8 cellular contexts compared by ENCODE assay signal in the genomic region with DNA sequence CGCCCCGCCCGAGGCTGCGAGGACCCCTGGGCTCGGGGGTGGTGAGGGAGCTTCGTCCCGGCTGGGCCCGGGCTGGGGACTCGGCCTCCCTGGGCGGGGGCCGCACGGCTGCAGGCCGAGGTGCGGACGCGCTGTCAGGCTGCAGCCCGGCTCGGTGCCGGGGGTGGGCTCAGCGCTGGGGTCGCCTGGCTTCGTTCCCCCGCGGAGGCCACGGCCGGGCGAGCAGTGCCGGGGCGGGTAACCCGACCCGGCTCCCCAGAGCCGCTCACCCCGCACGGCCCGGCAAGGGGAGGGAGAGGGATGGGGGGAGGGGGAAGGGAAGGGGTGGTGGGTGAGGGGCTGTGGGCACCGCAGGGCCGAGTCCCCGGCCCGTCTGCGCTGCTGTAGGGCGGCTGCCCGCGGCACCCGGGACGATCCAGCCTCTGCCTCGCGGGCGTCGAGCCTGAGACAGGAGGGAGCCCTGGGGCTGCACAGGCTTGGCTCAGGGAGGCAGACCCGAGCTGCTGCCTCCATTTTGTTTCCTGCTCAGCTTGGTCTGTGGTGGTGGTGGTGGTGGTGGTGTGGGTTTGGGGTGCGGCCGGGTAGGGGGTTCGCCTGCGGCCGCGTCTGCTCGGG. TPM values are rescaled to one million over a fixed set of nuclear protein-coding genes. Genes with fewer than 3 reads are reported as not detected.
DNase-seq lines count a peak whose midpoint lies in the region; ATAC-seq and TF ChIP-seq lines count a peak whose summit lies in the region.

No MANE protein-coding gene starts in this region.

- peak in 2 of 3 donors; percentile 35 to 47 for DNase-seq in CD4-positive, CD25-positive, alpha-beta regulatory T cell
- DNase-seq in GM23248 (peak; percentile 52), esophagus squamous epithelium (lab: John Stamatoyannopoulos, UW) (no peak), nephron progenitor cell (peak; percentile 78), NCI-H2081 treated with DMSO at 0.1 percent for 48 hours (lab: John Stamatoyannopoulos, UW) (no peak), SW 1271 (lab: John Stamatoyannopoulos, UW) (no peak), GF-D8 (lab: John Stamatoyannopoulos, UW) (no peak)
- peak; percentile 45 for DNase-seq in activated CD4-positive, alpha-beta T cell treated with anti-CD3 and anti-CD28 coated beads, Interleukin-2, amount 10 ng/mL, durations not matched to agents 7 days and 5 days

- peaks cover 8% of the 10 kb centered on the region for H3K36me3 Mint-ChIP-seq in CD4-positive, CD25-positive, alpha-beta regulatory T cell
- H3K36me3 Mint-ChIP-seq in activated CD4-positive, alpha-beta T cell treated with anti-CD3 and anti-CD28 coated beads, Interleukin-2, amount 10 ng/mL, durations not matched to agents 7 days and 5 days (ENCODE audit: low read depth), result peaks cover 28% of the 10 kb centered on the region
- peaks cover 24% of the 10 kb centered on the region for H3K36me3 Mint-ChIP-seq in nephron progenitor cell (ENCODE audit: low read depth)

- H3K27me3 Mint-ChIP-seq in CD4-positive, CD25-positive, alpha-beta regulatory T cell, result peaks cover 4% of the 10 kb centered on the region
- H3K27me3 Mint-ChIP-seq in activated CD4-positive, alpha-beta T cell treated with anti-CD3 and anti-CD28 coated beads, Interleukin-2, amount 10 ng/mL, durations not matched to agents 7 days and 5 days, result no peaks in the 10 kb centered on the region
- H3K27me3 Mint-ChIP-seq in nephron progenitor cell (ENCODE audit: low read depth, poor library complexity), result peaks cover 25% of the 10 kb centered on the region

- H3K36me3 ChIP-seq in CD4-positive, CD25-positive, alpha-beta regulatory T cell (ENCODE audit: control insufficient read depth, insufficient read depth, low read length), result peaks cover 11% of the 10 kb centered on the region
- H3K36me3 ChIP-seq in GM23248 (ENCODE audit: low read depth), result peaks cover 25% of the 10 kb centered on the region
- peaks cover 0 to 27% (median 0%) of the 10 kb centered on the region in 3 donors for H3K36me3 ChIP-seq in esophagus squamous epithelium

- H3K4me1 ChIP-seq in CD4-positive, CD25-positive, alpha-beta regulatory T cell (ENCODE audit: control insufficient read depth, insufficient read depth, low read length, poor library complexity, severe bottlenecking), result peaks cover 49% of the 10 kb centered on the region
- peaks cover 38% of the 10 kb centered on the region for H3K4me1 ChIP-seq in GM23248 (ENCODE audit: insufficient read depth)
- H3K4me1 ChIP-seq in esophagus squamous epithelium, result peaks cover 25 to 57% (median 31%) of the 10 kb centered on the region in 3 donors

- intact Hi-C loops in esophagus squamous epithelium (cut with DNase I), result no loop called here

- POLR2A ChIA-PET in activated CD4-positive, alpha-beta T cell treated with anti-CD3 and anti-CD28 coated beads, Interleukin-2, amount 10 ng/mL, durations not matched to agents 7 days and 5 days (lab: Charles Lee), result interaction anchor here (0.6 kb wide), 1 partner anchor 269 kb away, joined by 3 read pairs; no protein-coding TSS in a partner anchor

- peak; percentile 22 to 29 for ATAC-seq in CD4-positive, CD25-positive, alpha-beta regulatory T cell (ENCODE audit: low read depth in 2 of 2)

- H3K9ac ChIP-seq in GM23248, result peak overlapping the region; percentile 93

- no peak for TF ChIP-seq POLR2A in esophagus squamous epithelium (IDR thresholded peaks at IDR 0.05)

- no peaks in the 10 kb centered on the region for H3K9me3 Mint-ChIP-seq in CD4-positive, CD25-positive, alpha-beta regulatory T cell
- peaks cover 2% of the 10 kb centered on the region for H3K9me3 Mint-ChIP-seq in activated CD4-positive, alpha-beta T cell treated with anti-CD3 and anti-CD28 coated beads, Interleukin-2, amount 10 ng/mL, durations not matched to agents 7 days and 5 days
- H3K9me3 Mint-ChIP-seq in nephron progenitor cell, result no peaks in the 10 kb centered on the region

- no peaks in the 10 kb centered on the region for H4K20me1 ChIP-seq in GM23248 (ENCODE audit: insufficient read depth)

- H3F3A ChIP-seq in GM23248 (ENCODE audit: insufficient read depth), result peaks cover 33% of the 10 kb centered on the region; the same call in 1 of the 2 replicates

- CTCF ChIA-PET in activated CD4-positive, alpha-beta T cell treated with anti-CD3 and anti-CD28 coated beads, Interleukin-2, amount 10 ng/mL, durations not matched to agents 7 days and 5 days (lab: Charles Lee), result interaction anchor here (1.4 to 2.4 kb wide), 2 partner anchors 19 to 171 kb away, joined by 3 to 11 read pairs; a partner anchor contains a TSS

- no peak overlapping the region for H3K4me2 ChIP-seq in GM23248 (ENCODE audit: unreplicated experiment)

- H3K79me2 ChIP-seq in GM23248 (ENCODE audit: insufficient read depth), result peaks cover 27% of the 10 kb centered on the region

- no peaks in the 10 kb centered on the region for H3K9me2 ChIP-seq in GM23248 (ENCODE audit: insufficient read depth)

- no peaks in the 10 kb centered on the region for H3K9me3 ChIP-seq in CD4-positive, CD25-positive, alpha-beta regulatory T cell (ENCODE audit: control insufficient read depth in 2 of 2, low read length in 2 of 2)
- H3K9me3 ChIP-seq in GM23248 (ENCODE audit: low read depth) (no peaks in the 10 kb centered on the region), esophagus squamous epithelium (no peaks in the 10 kb centered on the region)

- H3K4me1 Mint-ChIP-seq in CD4-positive, CD25-positive, alpha-beta regulatory T cell, result peaks cover 32 to 68% (median 42%) of the 10 kb centered on the region in 4 donors
- peaks cover 58% of the 10 kb centered on the region for H3K4me1 Mint-ChIP-seq in activated CD4-positive, alpha-beta T cell treated with anti-CD3 and anti-CD28 coated beads, Interleukin-2, amount 10 ng/mL, durations not matched to agents 7 days and 5 days
- H3K4me1 Mint-ChIP-seq in nephron progenitor cell, result peaks cover 62% of the 10 kb centered on the region

- TF ChIP-seq CTCF in esophagus squamous epithelium (IDR thresholded peaks at IDR 0.05) (no peak), nephron progenitor cell (IDR thresholded peaks at IDR 0.05) (no peak)

- in situ Hi-C loops in GM23248 (cut with MboI), result no loop called here

- peak overlapping the region in 3 of 4 donors; percentile 41 to 66 (median 64) for H3K4me3 Mint-ChIP-seq in CD4-positive, CD25-positive, alpha-beta regulatory T cell
- no peak overlapping the region for H3K4me3 Mint-ChIP-seq in activated CD4-positive, alpha-beta T cell treated with anti-CD3 and anti-CD28 coated beads, Interleukin-2, amount 10 ng/mL, durations not matched to agents 7 days and 5 days
- H3K4me3 Mint-ChIP-seq in nephron progenitor cell, result peak overlapping the region; percentile 65

- H3K4me3 ChIP-seq in CD4-positive, CD25-positive, alpha-beta regulatory T cell (ENCODE audit: low read depth, low read length), result no peak overlapping the region
- H3K4me3 ChIP-seq in GM23248 (0 out of 2 replicates have a peak overlapping the region, but pooled peaks have one; percentile 78), esophagus squamous epithelium (peak overlapping the region; percentile 85 to 96 (median 88))

- peak overlapping the region in 1 of 3 donors; percentile 84 for H3K27ac Mint-ChIP-seq in CD4-positive, CD25-positive, alpha-beta regulatory T cell
- H3K27ac Mint-ChIP-seq in activated CD4-positive, alpha-beta T cell treated with anti-CD3 and anti-CD28 coated beads, Interleukin-2, amount 10 ng/mL, durations not matched to agents 7 days and 5 days, result peak overlapping the region; percentile 63
- H3K27ac Mint-ChIP-seq in nephron progenitor cell, result no peak overlapping the region

- peak overlapping the region; percentile 87 for H2AFZ ChIP-seq in GM23248

- WGBS in GM23248 (ENCODE audit: low coverage in 1 of 2, low lambda C conversion rate in 2 of 2, missing lambda C conversion rate in 2 of 2), 2 experiments, result 9 to 18% methylated on average over 33 to 41 of the region's 57 CpGs
- no CpG with 5 or more reads among the region's 57 CpGs for WGBS in esophagus squamous epithelium, 2 donors

- no peaks in the 10 kb centered on the region for H3K27me3 ChIP-seq in CD4-positive, CD25-positive, alpha-beta regulatory T cell (ENCODE audit: control insufficient read depth, insufficient read depth, low read length)
- H3K27me3 ChIP-seq in GM23248 (replicated peaks; ENCODE audit: insufficient read depth), result no peaks in the 10 kb centered on the region
- no peaks in the 10 kb centered on the region for H3K27me3 ChIP-seq in esophagus squamous epithelium

- peak overlapping the region; percentile 81 for H3K27ac ChIP-seq in CD4-positive, CD25-positive, alpha-beta regulatory T cell (ENCODE audit: insufficient read depth, low read length, poor library complexity, severe bottlenecking)
- H3K27ac ChIP-seq in GM23248 (no peak overlapping the region), esophagus squamous epithelium (peak overlapping the region; percentile 91 to 93 (median 92))

RNA-seq across cellular contexts. Expression of a gene that starts 1.0 kb away (rescaled TPM):
- total RNA-seq in CD4-positive, CD25-positive, alpha-beta regulatory T cell, result 125 TPM
- 10 to 100 TPM; 25.9 to 48.6 (median 37.3) TPM for polyA plus RNA-seq in CD4-positive, CD25-positive, alpha-beta regulatory T cell
- total RNA-seq in GM23248 (2014; rRNA removed; shearing (Covaris generic)), result 29.7 and 31.9 TPM in 2 replicates
- 25.9 and 26.9 TPM in 2 replicates for polyA plus RNA-seq in GM23248 (2016; fragmentation: Nextera tagmentation; extraction: Ambion mirVana)
- total RNA-seq in activated CD4-positive, alpha-beta T cell treated with anti-CD3 and anti-CD28 coated beads, Interleukin-2, amount 10 ng/mL, durations not matched to agents 7 days and 5 days, result 10 to 100 TPM; 83.2 to 92.9 TPM
- total RNA-seq in esophagus squamous epithelium, result 10 to 100 TPM; 24.0 to 39.5 (median 32.2) TPM

RNA-seq across cellular contexts. Expression of a gene that starts 45.9 kb away (rescaled TPM):
- total RNA-seq in CD4-positive, CD25-positive, alpha-beta regulatory T cell, result 4.4 TPM
- under 1 TPM in 2 of 4 donors, not detected in 2; 0.19 to 0.29 TPM for polyA plus RNA-seq in CD4-positive, CD25-positive, alpha-beta regulatory T cell
- not detected in 2 replicates for total RNA-seq in GM23248 (2014; rRNA removed; shearing (Covaris generic))
- polyA plus RNA-seq in GM23248 (2016; fragmentation: Nextera tagmentation; extraction: Ambion mirVana), result 0.10 TPM in 1 of 2 replicates, not detected in the other
- 1 to 10 TPM in 1 of 2 experiments, under 1 TPM in 1; 0.64 to 1.8 TPM for total RNA-seq in activated CD4-positive, alpha-beta T cell treated with anti-CD3 and anti-CD28 coated beads, Interleukin-2, amount 10 ng/mL, durations not matched to agents 7 days and 5 days
- total RNA-seq in esophagus squamous epithelium, result 1 to 10 TPM in 3 of 4 donors, under 1 TPM in 1; 0.68 to 5.9 (median 1.9) TPM

Comparison
In these comparisons a context has a peak if more than half of its experiments do, and no peak if none do; other contexts are left out.
1. DNase-seq: peak in CD4-positive, CD25-positive, alpha-beta regulatory T cell (2 of 3), GM23248 (single experiment), activated CD4-positive, alpha-beta T cell treated with anti-CD3 and anti-CD28 coated beads, Interleukin-2, amount 10 ng/mL, durations not matched to agents 7 days and 5 days (single experiment) and nephron progenitor cell (single experiment); none in esophagus squamous epithelium (single experiment), NCI-H2081 treated with DMSO at 0.1 percent for 48 hours (single experiment), SW 1271 (0 of 2) and GF-D8 (single experiment).